ENCODE assay signal across 9 cellular contexts in the genomic region with DNA sequence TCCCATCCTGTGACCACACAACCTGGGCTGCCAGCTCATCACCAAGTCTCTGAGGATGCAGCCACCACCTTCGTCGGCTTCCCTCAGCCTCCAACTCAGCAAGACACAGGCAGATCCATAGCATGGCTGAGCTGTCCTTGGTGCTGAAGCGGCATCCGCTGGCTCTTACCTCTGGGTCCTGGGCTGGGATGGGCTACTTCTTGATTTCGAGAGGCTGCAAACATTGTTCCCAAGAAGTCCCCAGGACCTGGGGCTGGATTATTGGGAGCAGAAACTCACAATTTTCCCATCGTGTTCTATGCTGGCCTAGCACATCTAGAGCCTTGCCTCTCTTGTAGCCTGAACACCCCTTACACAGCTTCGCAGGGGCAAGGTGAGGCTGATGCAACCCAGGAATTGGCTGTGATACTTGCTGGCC. TPM values are rescaled to one million over a fixed set of nuclear protein-coding genes. Genes with fewer than 3 reads are reported as not detected.
A peak's percentile ranks its signal among the peaks of the same experiment; 100 is the strongest.
DNase-seq lines count a peak whose midpoint lies in the region; ATAC-seq lines count a peak whose summit lies in the region.
"Had no signal": no experiment of that assay in that cellular context is flagged by ENCODE, and none has a peak within 500 bp of the region (broad histone marks: within the 10 kb centered on the region; RNA-seq: fewer than 3 reads in every experiment).

No MANE protein-coding gene starts in this region.

- H3K27ac Mint-ChIP-seq in activated CD4-positive, alpha-beta T cell treated with anti-CD3 and anti-CD28 coated beads, Interleukin-2, amount 10 ng/mL, durations not matched to agents 24 days and 14 days: no peak overlapping the region
- no peak overlapping the region for H3K27ac Mint-ChIP-seq in effector memory CD8-positive, alpha-beta T cell

- peak; percentile 81 for DNase-seq in activated CD4-positive, alpha-beta T cell treated with anti-CD3 and anti-CD28 coated beads, Interleukin-2, amount 10 ng/mL, durations not matched to agents 24 days and 14 days
- no peak for DNase-seq in activated CD4-positive, alpha-beta T cell treated with anti-CD3 and anti-CD28 coated beads, Interleukin-2, amount 50 U/mL, for 1 hour
- DNase-seq in T1000 (lab: John Stamatoyannopoulos, UW): peak; percentile 9
- peak; percentile 39 for DNase-seq in glomerular visceral epithelial cell (ENCODE audit: extremely low spot score)
- peak; percentile 8 to 13 for DNase-seq in stimulated activated CD4-positive, alpha-beta T cell treated with anti-CD3 and anti-CD28 coated beads, Interleukin-4, amount 100 ng/mL, for 48 hours (ENCODE audit: low read depth in 2 of 2)
- DNase-seq in effector memory CD8-positive, alpha-beta T cell: no peak
- no peak for DNase-seq in SHP77 (lab: John Stamatoyannopoulos, UW)

- intact Hi-C loops in activated CD4-positive, alpha-beta T cell treated with anti-CD3 and anti-CD28 coated beads, Interleukin-2, amount 10 ng/mL, durations not matched to agents 24 days and 14 days (cut with micrococcal nuclease): no loop called here

- H3K27me3 Mint-ChIP-seq in activated CD4-positive, alpha-beta T cell treated with anti-CD3 and anti-CD28 coated beads, Interleukin-2, amount 10 ng/mL, durations not matched to agents 24 days and 14 days: peaks cover 8% of the 10 kb centered on the region
- H3K27me3 Mint-ChIP-seq in effector memory CD8-positive, alpha-beta T cell: peaks cover 54 to 90% of the 10 kb centered on the region in 2 donors

- H3K4me3 Mint-ChIP-seq in activated CD4-positive, alpha-beta T cell treated with anti-CD3 and anti-CD28 coated beads, Interleukin-2, amount 10 ng/mL, durations not matched to agents 24 days and 14 days: no peak overlapping the region
- H3K4me3 Mint-ChIP-seq in effector memory CD8-positive, alpha-beta T cell: no peak overlapping the region

- H3K9me3 Mint-ChIP-seq in activated CD4-positive, alpha-beta T cell treated with anti-CD3 and anti-CD28 coated beads, Interleukin-2, amount 10 ng/mL, durations not matched to agents 24 days and 14 days: no peaks in the 10 kb centered on the region
- H3K9me3 Mint-ChIP-seq in effector memory CD8-positive, alpha-beta T cell: no peaks in the 10 kb centered on the region

- H3K36me3 Mint-ChIP-seq in activated CD4-positive, alpha-beta T cell treated with anti-CD3 and anti-CD28 coated beads, Interleukin-2, amount 10 ng/mL, durations not matched to agents 24 days and 14 days (ENCODE audit: low read depth): no peaks in the 10 kb centered on the region
- H3K36me3 Mint-ChIP-seq in effector memory CD8-positive, alpha-beta T cell (ENCODE audit: insufficient read depth): no peaks in the 10 kb centered on the region

- no peaks in the 10 kb centered on the region for H3K4me1 Mint-ChIP-seq in activated CD4-positive, alpha-beta T cell treated with anti-CD3 and anti-CD28 coated beads, Interleukin-2, amount 10 ng/mL, durations not matched to agents 24 days and 14 days
- H3K4me1 Mint-ChIP-seq in effector memory CD8-positive, alpha-beta T cell (ENCODE audit: low read depth in 2 of 2): no peaks in the 10 kb centered on the region

- no peak for ATAC-seq in GM19324 (IDR thresholded peaks at IDR 0.05; ENCODE audit: low FRiP score, unreplicated experiment)
- no peak for ATAC-seq in effector memory CD8-positive, alpha-beta T cell (replicated peaks)

RNA-seq across cellular contexts. Expression of a gene that starts 24.9 kb away (rescaled TPM):
- total RNA-seq in activated CD4-positive, alpha-beta T cell treated with anti-CD3 and anti-CD28 coated beads, Interleukin-2, amount 10 ng/mL, durations not matched to agents 24 days and 14 days: not detected in 2 replicates
- total RNA-seq: T-helper 1 cell treated with Interleukin-12 subunit alpha and Interleukin-12 subunit beta and Interleukin-4 antibody, amounts not matched to agents 30 ng/mL and 1 ng/mL, for 36 hours had no signal

RNA-seq across cellular contexts. Expression of a gene that starts 31.9 kb away (rescaled TPM):
- total RNA-seq in activated CD4-positive, alpha-beta T cell treated with anti-CD3 and anti-CD28 coated beads, Interleukin-2, amount 10 ng/mL, durations not matched to agents 24 days and 14 days: not detected in 2 replicates
- total RNA-seq: T-helper 1 cell treated with Interleukin-12 subunit alpha and Interleukin-12 subunit beta and Interleukin-4 antibody, amounts not matched to agents 30 ng/mL and 1 ng/mL, for 36 hours had no signal

RNA-seq across cellular contexts. Expression of a gene that starts 41.5 kb away (rescaled TPM):
- total RNA-seq in activated CD4-positive, alpha-beta T cell treated with anti-CD3 and anti-CD28 coated beads, Interleukin-2, amount 10 ng/mL, durations not matched to agents 24 days and 14 days: not detected in 2 replicates
- total RNA-seq: T-helper 1 cell treated with Interleukin-12 subunit alpha and Interleukin-12 subunit beta and Interleukin-4 antibody, amounts not matched to agents 30 ng/mL and 1 ng/mL, for 36 hours had no signal

RNA-seq across cellular contexts. Expression of a gene that starts 48.2 kb away (rescaled TPM):
- total RNA-seq in activated CD4-positive, alpha-beta T cell treated with anti-CD3 and anti-CD28 coated beads, Interleukin-2, amount 10 ng/mL, durations not matched to agents 24 days and 14 days: not detected in 2 replicates
- total RNA-seq: T-helper 1 cell treated with Interleukin-12 subunit alpha and Interleukin-12 subunit beta and Interleukin-4 antibody, amounts not matched to agents 30 ng/mL and 1 ng/mL, for 36 hours had no signal

Comparison
In these comparisons a context has a peak if more than half of its experiments do, and no peak if none do; other contexts are left out.
1. DNase-seq: peak in activated CD4-positive, alpha-beta T cell treated with anti-CD3 and anti-CD28 coated beads, Interleukin-2, amount 10 ng/mL, durations not matched to agents 24 days and 14 days (single experiment), T1000 (single experiment), glomerular visceral epithelial cell (single experiment) and stimulated activated CD4-positive, alpha-beta T cell treated with anti-CD3 and anti-CD28 coated beads, Interleukin-4, amount 100 ng/mL, for 48 hours (2 of 2); none in activated CD4-positive, alpha-beta T cell treated with anti-CD3 and anti-CD28 coated beads, Interleukin-2, amount 50 U/mL, for 1 hour (single experiment), effector memory CD8-positive, alpha-beta T cell (0 of 3) and SHP77 (0 of 2).